ENCODE assay signal across 8 cellular contexts in genomic region chrX:107684956-107685385, GRCh38. TPM values are rescaled to one million over a fixed set of nuclear protein-coding genes. Genes with fewer than 3 reads are reported as not detected.
DNase-seq lines count a peak whose midpoint lies in the region; ATAC-seq and TF ChIP-seq lines count a peak whose summit lies in the region.

No MANE protein-coding gene starts in this region.

- H3K4me3 Mint-ChIP-seq in activated naive CD4-positive, alpha-beta T cell treated with anti-CD3 and anti-CD28 coated beads, Interleukin-2, amount 10 ng/mL, durations not matched to agents 7 days and 5 days = no peak overlapping the region

- H3K27me3 Mint-ChIP-seq in activated naive CD4-positive, alpha-beta T cell treated with anti-CD3 and anti-CD28 coated beads, Interleukin-2, amount 10 ng/mL, durations not matched to agents 7 days and 5 days = peaks cover 4% of the 10 kb centered on the region

- no peak for TF ChIP-seq CTCF in foreskin fibroblast (IDR thresholded peaks at IDR 0.05; ENCODE audit: low read depth, low read length)
- no peak for TF ChIP-seq CTCF in gastrocnemius medialis (IDR thresholded peaks at IDR 0.05 in 4 of 5, conservative IDR thresholded peaks at IDR 0.05 in 1 of 5)

- intact Hi-C loops in gastrocnemius medialis (cut with DNase I; ENCODE audit: low total_unique reads) = no loop called here

- no peaks in the 10 kb centered on the region for H3K9me3 ChIP-seq in gastrocnemius medialis

- H3K9me3 Mint-ChIP-seq in activated naive CD4-positive, alpha-beta T cell treated with anti-CD3 and anti-CD28 coated beads, Interleukin-2, amount 10 ng/mL, durations not matched to agents 7 days and 5 days = no peaks in the 10 kb centered on the region

- peak in 1 of 2 donors; percentile 55 for TF ChIP-seq POLR2A in gastrocnemius medialis (IDR thresholded peaks at IDR 0.05)

- peak; percentile 85 for ATAC-seq in HG03103 (IDR thresholded peaks at IDR 0.05; ENCODE audit: low read depth, unreplicated experiment)
- ATAC-seq in gastrocnemius medialis = peak; percentile 69 to 82

- DNase-seq in activated naive CD4-positive, alpha-beta T cell treated with anti-CD3 and anti-CD28 coated beads, Interleukin-2, amount 10 ng/mL, durations not matched to agents 7 days and 5 days = peak; percentile 40
- no peak for DNase-seq in activated naive CD4-positive, alpha-beta T cell (lab: John Stamatoyannopoulos, UW)
- DNase-seq in SK-N-DZ (ENCODE audit: low spot score) = peak; percentile 38
- peak; percentile 47 to 52 for DNase-seq in foreskin fibroblast
- DNase-seq in gastrocnemius medialis = peak; percentile 74 to 80
- no peak for DNase-seq in OCI-M2 (lab: John Stamatoyannopoulos, UW; ENCODE audit: unreplicated experiment)
- no peak for DNase-seq in COR-L47 (lab: John Stamatoyannopoulos, UW)

- in situ Hi-C loops in gastrocnemius medialis (cut with MboI; ENCODE audit: low sequenced_read_pairs in 4 of 4) = no loop called here

- H3K4me3 ChIP-seq in foreskin fibroblast (ENCODE audit: low read depth in 1 of 2, low read length in 2 of 2) = no peak overlapping the region
- no peak overlapping the region for H3K4me3 ChIP-seq in gastrocnemius medialis

- no peaks in the 10 kb centered on the region for H3K36me3 ChIP-seq in gastrocnemius medialis

- no peaks in the 10 kb centered on the region for H3K36me3 Mint-ChIP-seq in activated naive CD4-positive, alpha-beta T cell treated with anti-CD3 and anti-CD28 coated beads, Interleukin-2, amount 10 ng/mL, durations not matched to agents 7 days and 5 days

- H3K4me1 ChIP-seq in gastrocnemius medialis = peaks cover 13 to 16% of the 10 kb centered on the region in 2 donors

- H3K27ac ChIP-seq in gastrocnemius medialis = peak overlapping the region; percentile 52 to 74 (median 66)

- peaks cover 34% of the 10 kb centered on the region for H3K4me1 Mint-ChIP-seq in activated naive CD4-positive, alpha-beta T cell treated with anti-CD3 and anti-CD28 coated beads, Interleukin-2, amount 10 ng/mL, durations not matched to agents 7 days and 5 days

- no peak overlapping the region for H3K27ac Mint-ChIP-seq in activated naive CD4-positive, alpha-beta T cell treated with anti-CD3 and anti-CD28 coated beads, Interleukin-2, amount 10 ng/mL, durations not matched to agents 7 days and 5 days

- H3K27me3 ChIP-seq in gastrocnemius medialis = no peaks in the 10 kb centered on the region

- CTCF ChIA-PET in activated naive CD4-positive, alpha-beta T cell treated with anti-CD3 and anti-CD28 coated beads, Interleukin-2, amount 10 ng/mL, durations not matched to agents 7 days and 5 days (lab: Charles Lee) = no interaction called here

RNA-seq across cellular contexts. Expression of gene PRPS1, which starts 56.7 kb away (rescaled TPM):
- polyA plus RNA-seq in SK-N-DZ (2014; cell fraction: cytosol; rRNA removed) = 119 and 144 TPM in 2 replicates
- polyA plus RNA-seq in SK-N-DZ (2014; cell fraction: nucleus; rRNA removed) = 47.8 and 56.1 TPM in 2 replicates
- 10 to 100 TPM; 19.6 to 46.0 (median 30.9) TPM for total RNA-seq in gastrocnemius medialis

Comparison
In these comparisons a context has a peak if more than half of its experiments do, and no peak if none do; other contexts are left out.
1. DNase-seq: peak in activated naive CD4-positive, alpha-beta T cell treated with anti-CD3 and anti-CD28 coated beads, Interleukin-2, amount 10 ng/mL, durations not matched to agents 7 days and 5 days (single experiment), SK-N-DZ (single experiment), foreskin fibroblast (2 of 2) and gastrocnemius medialis (2 of 2); none in activated naive CD4-positive, alpha-beta T cell (0 of 4), OCI-M2 (single experiment) and COR-L47 (single experiment).